Comparison of ENCODE assay signal across 11 cellular contexts in genomic region chr17:3894188-3894587, GRCh38. TPM values are rescaled to one million over a fixed set of nuclear protein-coding genes. Genes with fewer than 3 reads are reported as not detected.
DNase-seq lines count a peak whose midpoint lies in the region; ATAC-seq, FAIRE-seq and TF ChIP-seq lines count a peak whose summit lies in the region.
"Had no signal": no experiment of that assay in that cellular context is flagged by ENCODE, and none has a peak within 500 bp of the region (broad histone marks: within the 10 kb centered on the region; RNA-seq: fewer than 3 reads in every experiment).

No MANE protein-coding gene starts in this region.

- CTCF ChIA-PET in activated CD4-positive, alpha-beta T cell treated with anti-CD3 and anti-CD28 coated beads, Interleukin-2, amount 10 ng/mL, durations not matched to agents 7 days and 5 days (lab: Charles Lee), result interaction anchor here (0.6 to 1.7 kb wide), 5 partner anchors 19 to 153 kb away, joined by 3 to 9 read pairs (median 3); partner anchors contain the start of gene NCBP3

- H3K4me1 ChIP-seq in left lung, result peaks cover 32 to 65% of the 10 kb centered on the region in 2 donors

- no peak for TF ChIP-seq CTCF in left lung (IDR thresholded peaks at IDR 0.05)

- H3K36me3 Mint-ChIP-seq in activated CD4-positive, alpha-beta T cell treated with anti-CD3 and anti-CD28 coated beads, Interleukin-2, amount 10 ng/mL, durations not matched to agents 7 days and 5 days (ENCODE audit: low read depth), result no peaks in the 10 kb centered on the region
- no peaks in the 10 kb centered on the region for H3K36me3 Mint-ChIP-seq in activated T-helper 2 cell treated with anti-CD3 and anti-CD28 coated beads, Interferon-gamma antibody, Interleukin-2, Interleukin-4, amounts not matched to agents 10 μg/mL and 5 μg/mL and 100 μg/mL, durations not matched to agents 14 hours and 24 hours and 36 hours (ENCODE audit: low read depth)
- H3K36me3 Mint-ChIP-seq in stimulated activated naive B cell treated with anti-CD40 and anti-IgM and Interleukin-4, amounts not matched to agents 10 μg/mL and 1 μg/mL and 100 μg/mL, for 72 hours, result peaks cover 14 to 17% of the 10 kb centered on the region in 2 donors

- H3K9me3 ChIP-seq in left lung, result no peaks in the 10 kb centered on the region
- H3K9me3 ChIP-seq: SJSA1 had no signal

- H3K4me1 Mint-ChIP-seq in activated CD4-positive, alpha-beta T cell treated with anti-CD3 and anti-CD28 coated beads, Interleukin-2, amount 10 ng/mL, durations not matched to agents 7 days and 5 days, result peaks cover 37% of the 10 kb centered on the region
- H3K4me1 Mint-ChIP-seq in activated T-helper 2 cell treated with anti-CD3 and anti-CD28 coated beads, Interferon-gamma antibody, Interleukin-2, Interleukin-4, amounts not matched to agents 10 μg/mL and 5 μg/mL and 100 μg/mL, durations not matched to agents 14 hours and 24 hours and 36 hours (ENCODE audit: low read depth), result peaks cover 23% of the 10 kb centered on the region
- H3K4me1 Mint-ChIP-seq in stimulated activated naive B cell treated with anti-CD40 and anti-IgM and Interleukin-4, amounts not matched to agents 10 μg/mL and 1 μg/mL and 100 μg/mL, for 72 hours, result peaks cover 37 to 47% of the 10 kb centered on the region in 2 donors

- peak overlapping the region; percentile 72 for H3K4me3 Mint-ChIP-seq in activated CD4-positive, alpha-beta T cell treated with anti-CD3 and anti-CD28 coated beads, Interleukin-2, amount 10 ng/mL, durations not matched to agents 7 days and 5 days
- peak overlapping the region; percentile 79 for H3K4me3 Mint-ChIP-seq in activated T-helper 2 cell treated with anti-CD3 and anti-CD28 coated beads, Interferon-gamma antibody, Interleukin-2, Interleukin-4, amounts not matched to agents 10 μg/mL and 5 μg/mL and 100 μg/mL, durations not matched to agents 14 hours and 24 hours and 36 hours (ENCODE audit: low read depth)
- peak overlapping the region in 1 of 2 donors; percentile 83 for H3K4me3 Mint-ChIP-seq in stimulated activated naive B cell treated with anti-CD40 and anti-IgM and Interleukin-4, amounts not matched to agents 10 μg/mL and 1 μg/mL and 100 μg/mL, for 72 hours

- ATAC-seq in left lung (no peak), HG03196 (IDR thresholded peaks at IDR 0.05; ENCODE audit: unreplicated experiment) (no peak), HG03095 (IDR thresholded peaks at IDR 0.05; ENCODE audit: unreplicated experiment) (no peak)
- no peak for ATAC-seq in stimulated activated naive B cell treated with anti-CD40 and anti-IgM and Interleukin-4, amounts not matched to agents 10 μg/mL and 1 μg/mL and 100 μg/mL, for 72 hours (replicated peaks)

- no peaks in the 10 kb centered on the region for H3K9me3 Mint-ChIP-seq in activated CD4-positive, alpha-beta T cell treated with anti-CD3 and anti-CD28 coated beads, Interleukin-2, amount 10 ng/mL, durations not matched to agents 7 days and 5 days
- H3K9me3 Mint-ChIP-seq in activated T-helper 2 cell treated with anti-CD3 and anti-CD28 coated beads, Interferon-gamma antibody, Interleukin-2, Interleukin-4, amounts not matched to agents 10 μg/mL and 5 μg/mL and 100 μg/mL, durations not matched to agents 14 hours and 24 hours and 36 hours, result no peaks in the 10 kb centered on the region
- no peaks in the 10 kb centered on the region for H3K9me3 Mint-ChIP-seq in stimulated activated naive B cell treated with anti-CD40 and anti-IgM and Interleukin-4, amounts not matched to agents 10 μg/mL and 1 μg/mL and 100 μg/mL, for 72 hours

- peak overlapping the region; percentile 75 to 87 for H3K27ac ChIP-seq in left lung
- H3K27ac ChIP-seq: SJSA1 had no signal

- H3K4me3 ChIP-seq in left lung, result no peak overlapping the region

- intact Hi-C loops in activated T-helper 2 cell treated with anti-CD3 and anti-CD28 coated beads, Interferon-gamma antibody, Interleukin-2, Interleukin-4, amounts not matched to agents 10 μg/mL and 5 μg/mL and 100 μg/mL, durations not matched to agents 14 hours and 24 hours and 36 hours (cut with micrococcal nuclease), result no loop called here
- intact Hi-C loops in left lung (cut with DNase I), result no loop called here

- DNase-seq in activated CD4-positive, alpha-beta T cell treated with anti-CD3 and anti-CD28 coated beads, Interleukin-2, amount 10 ng/mL, durations not matched to agents 7 days and 5 days, result no peak
- DNase-seq in activated CD4-positive, alpha-beta T cell treated with anti-CD3 and anti-CD28 coated beads for 48 hours, result no peak
- no peak for DNase-seq in activated T-helper 2 cell treated with anti-CD3 and anti-CD28 coated beads, Interferon-gamma antibody, Interleukin-2, Interleukin-4, amounts not matched to agents 10 μg/mL and 5 μg/mL and 100 μg/mL, durations not matched to agents 14 hours and 24 hours and 36 hours (ENCODE audit: low spot score)
- DNase-seq in left lung (no peak), GM12892 (ENCODE audit: insufficient read length) (no peak)
- DNase-seq in stimulated activated naive B cell treated with anti-CD40 and anti-IgM and Interleukin-4, amounts not matched to agents 10 μg/mL and 1 μg/mL and 100 μg/mL, for 72 hours, result no peak
- DNase-seq: ACHN; activated CD8-positive, alpha-beta memory T cell treated with anti-CD3 and anti-CD28 coated beads, Interleukin-2, amount 50 U/mL, for 4 hours had no signal

- POLR2A ChIA-PET in activated CD4-positive, alpha-beta T cell treated with anti-CD3 and anti-CD28 coated beads, Interleukin-2, amount 10 ng/mL, durations not matched to agents 7 days and 5 days (lab: Charles Lee), result no interaction called here

- TF ChIP-seq POLR2A in GM12892 (IDR thresholded peaks at IDR 0.05; ENCODE audit: low read depth, low read length), result no peak

- H3K36me3 ChIP-seq in left lung, result peaks cover 0 to 20% of the 10 kb centered on the region in 2 donors

- FAIRE-seq in GM12892 (lab: Jason Lieb, UNC), result no peak

- no peaks in the 10 kb centered on the region for H3K27me3 ChIP-seq in left lung
- H3K27me3 ChIP-seq: SJSA1 had no signal

- peaks cover 7% of the 10 kb centered on the region for H3K27me3 Mint-ChIP-seq in activated CD4-positive, alpha-beta T cell treated with anti-CD3 and anti-CD28 coated beads, Interleukin-2, amount 10 ng/mL, durations not matched to agents 7 days and 5 days
- peaks cover 6% of the 10 kb centered on the region for H3K27me3 Mint-ChIP-seq in activated T-helper 2 cell treated with anti-CD3 and anti-CD28 coated beads, Interferon-gamma antibody, Interleukin-2, Interleukin-4, amounts not matched to agents 10 μg/mL and 5 μg/mL and 100 μg/mL, durations not matched to agents 14 hours and 24 hours and 36 hours (ENCODE audit: low read depth)
- no peaks in the 10 kb centered on the region for H3K27me3 Mint-ChIP-seq in stimulated activated naive B cell treated with anti-CD40 and anti-IgM and Interleukin-4, amounts not matched to agents 10 μg/mL and 1 μg/mL and 100 μg/mL, for 72 hours

- peak overlapping the region; percentile 87 for H3K27ac Mint-ChIP-seq in activated CD4-positive, alpha-beta T cell treated with anti-CD3 and anti-CD28 coated beads, Interleukin-2, amount 10 ng/mL, durations not matched to agents 7 days and 5 days
- H3K27ac Mint-ChIP-seq in activated T-helper 2 cell treated with anti-CD3 and anti-CD28 coated beads, Interferon-gamma antibody, Interleukin-2, Interleukin-4, amounts not matched to agents 10 μg/mL and 5 μg/mL and 100 μg/mL, durations not matched to agents 14 hours and 24 hours and 36 hours, result peak overlapping the region; percentile 79
- peak overlapping the region; percentile 83 for H3K27ac Mint-ChIP-seq in stimulated activated naive B cell treated with anti-CD40 and anti-IgM and Interleukin-4, amounts not matched to agents 10 μg/mL and 1 μg/mL and 100 μg/mL, for 72 hours

RNA-seq across cellular contexts. Expression of gene CAMKK1, which starts 1.3 kb away (rescaled TPM):
- total RNA-seq in activated CD4-positive, alpha-beta T cell treated with anti-CD3 and anti-CD28 coated beads, Interleukin-2, amount 10 ng/mL, durations not matched to agents 7 days and 5 days, result 1 to 10 TPM; 3.4 to 4.0 TPM
- total RNA-seq in activated T-helper 2 cell treated with anti-CD3 and anti-CD28 coated beads, Interferon-gamma antibody, Interleukin-2, Interleukin-4, amounts not matched to agents 10 μg/mL and 5 μg/mL and 100 μg/mL, durations not matched to agents 14 hours and 24 hours and 36 hours, result 6.5 and 6.6 TPM in 2 replicates
- total RNA-seq in left lung, result 10 to 100 TPM in 1 of 2 donors, 1 to 10 TPM in 1; 3.9 to 13.4 TPM
- 1.5 TPM for polyA plus RNA-seq in GM12892 (2012; ENCODE audit: missing spikeins)

RNA-seq across cellular contexts. Expression of gene P2RX1, which starts 22.1 kb away (rescaled TPM):
- under 1 TPM in 1 of 2 experiments, not detected in 1; 0.12 TPM for total RNA-seq in activated CD4-positive, alpha-beta T cell treated with anti-CD3 and anti-CD28 coated beads, Interleukin-2, amount 10 ng/mL, durations not matched to agents 7 days and 5 days
- 4.0 and 4.1 TPM in 2 replicates for total RNA-seq in activated T-helper 2 cell treated with anti-CD3 and anti-CD28 coated beads, Interferon-gamma antibody, Interleukin-2, Interleukin-4, amounts not matched to agents 10 μg/mL and 5 μg/mL and 100 μg/mL, durations not matched to agents 14 hours and 24 hours and 36 hours
- 10 to 100 TPM in 1 of 2 donors, 1 to 10 TPM in 1; 3.9 to 12.1 TPM for total RNA-seq in left lung
- polyA plus RNA-seq in GM12892 (2012; ENCODE audit: missing spikeins), result 0.87 TPM

RNA-seq across cellular contexts. Expression of gene NCBP3, which starts 48.1 kb away (rescaled TPM):
- total RNA-seq in activated CD4-positive, alpha-beta T cell treated with anti-CD3 and anti-CD28 coated beads, Interleukin-2, amount 10 ng/mL, durations not matched to agents 7 days and 5 days, result 10 to 100 TPM; 43.6 to 43.7 TPM
- 49.2 and 57.2 TPM in 2 replicates for total RNA-seq in activated T-helper 2 cell treated with anti-CD3 and anti-CD28 coated beads, Interferon-gamma antibody, Interleukin-2, Interleukin-4, amounts not matched to agents 10 μg/mL and 5 μg/mL and 100 μg/mL, durations not matched to agents 14 hours and 24 hours and 36 hours
- total RNA-seq in left lung, result 10 to 100 TPM; 30.6 to 31.8 TPM
- 21.0 TPM for polyA plus RNA-seq in GM12892 (2012; ENCODE audit: missing spikeins)
